In the genomic region with DNA sequence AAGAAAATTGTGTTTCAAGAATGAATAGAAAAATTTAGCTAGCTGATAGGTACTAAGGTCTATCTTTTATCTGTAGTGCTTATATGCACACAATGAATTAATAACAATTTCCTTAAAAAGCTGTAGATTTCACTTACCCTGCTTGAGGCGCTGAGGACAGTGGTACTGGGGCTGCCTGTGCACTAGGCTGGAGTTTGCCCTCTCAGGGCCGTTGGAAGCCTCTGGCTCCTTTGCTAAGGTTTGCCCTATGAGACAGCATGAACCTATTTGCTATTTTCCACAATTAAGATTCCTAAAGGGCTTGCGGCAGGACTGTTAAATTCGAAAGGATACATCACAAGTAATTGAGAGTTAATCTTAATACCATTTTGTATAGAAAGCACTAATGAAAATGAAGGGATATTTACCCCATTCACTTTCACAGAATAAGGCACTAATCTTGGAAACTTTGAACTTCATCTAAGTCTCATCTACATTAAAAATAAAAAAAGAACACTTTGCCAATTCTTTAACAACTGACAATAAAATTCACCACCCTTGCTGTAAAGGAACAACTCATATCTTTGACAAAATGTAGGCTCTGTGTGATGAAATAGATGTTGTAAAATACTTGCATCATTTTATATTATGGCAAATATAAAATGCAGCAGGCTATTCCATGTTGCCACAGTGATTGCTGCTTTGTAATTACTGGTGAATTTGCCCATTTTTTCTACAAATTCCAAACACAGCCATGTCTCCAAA, we compare ENCODE assay signal across 19 cellular contexts.
"Had no signal": no experiment of that assay in that cellular context is flagged by ENCODE, and none has a peak within 500 bp of the region (broad histone marks: within the 10 kb centered on the region; RNA-seq: fewer than 3 reads in every experiment).

No MANE protein-coding gene starts in this region.

- H3K9me3 Mint-ChIP-seq: dendritic cell treated with granulocyte-macrophage colony-stimulating factor and Interleukin-4, amounts not matched to agents 40 ng/mL and 50 ng/mL, for 4 days; naive thymus-derived CD8-positive, alpha-beta T cell; stimulated activated naive B cell treated with anti-CD40 and anti-IgM and Interleukin-4, amounts not matched to agents 10 μg/mL and 1 μg/mL and 100 μg/mL, for 72 hours; stimulated activated naive CD8-positive, alpha-beta T cell treated with anti-CD3 and anti-CD28 coated beads, Interleukin-15, amount 100 ng/mL, for 72 hours had no signal

- H3K27ac ChIP-seq: esophagus squamous epithelium, gastroesophageal sphincter, left ventricle myocardium inferior, neutrophil, psoas muscle, right lobe of liver, testis, tibial nerve had no signal

- H3K36me3 ChIP-seq: esophagus squamous epithelium, gastroesophageal sphincter, left ventricle myocardium inferior, neutrophil, right lobe of liver, tibial nerve had no signal

- H3K27me3 ChIP-seq: esophagus squamous epithelium, gastroesophageal sphincter, right lobe of liver, testis, tibial nerve had no signal

- ATAC-seq: gastroesophageal sphincter; naive thymus-derived CD8-positive, alpha-beta T cell; psoas muscle; right lobe of liver; stimulated activated naive CD8-positive, alpha-beta T cell treated with anti-CD3 and anti-CD28 coated beads, Interleukin-15, amount 100 ng/mL, for 72 hours had no signal

- H3K36me3 Mint-ChIP-seq: immature natural killer cell; naive thymus-derived CD8-positive, alpha-beta T cell; stimulated activated naive B cell treated with anti-CD40 and anti-IgM and Interleukin-4, amounts not matched to agents 10 μg/mL and 1 μg/mL and 100 μg/mL, for 72 hours had no signal

- DNase-seq: esophagus squamous epithelium; foreskin fibroblast; glutamatergic neuron; immature natural killer cell; left ventricle myocardium inferior; mesendoderm; naive thymus-derived CD8-positive, alpha-beta T cell; psoas muscle; retina; right lobe of liver; stimulated activated CD4-positive, alpha-beta T cell treated with anti-CD3 and anti-CD28 coated beads, Interleukin-4, amount 100 ng/mL, for 24 hours; stimulated activated naive B cell treated with anti-CD40 and anti-IgM and Interleukin-4, amounts not matched to agents 10 μg/mL and 1 μg/mL and 100 μg/mL, for 72 hours; stimulated activated naive CD8-positive, alpha-beta T cell treated with anti-CD3 and anti-CD28 coated beads, Interleukin-15, amount 100 ng/mL, for 72 hours; testis had no signal

- H3K4me3 Mint-ChIP-seq: dendritic cell treated with granulocyte-macrophage colony-stimulating factor and Interleukin-4, amounts not matched to agents 40 ng/mL and 50 ng/mL, for 4 days; immature natural killer cell; stimulated activated naive B cell treated with anti-CD40 and anti-IgM and Interleukin-4, amounts not matched to agents 10 μg/mL and 1 μg/mL and 100 μg/mL, for 72 hours; stimulated activated naive CD8-positive, alpha-beta T cell treated with anti-CD3 and anti-CD28 coated beads, Interleukin-15, amount 100 ng/mL, for 72 hours had no signal

- H3K4me3 ChIP-seq: esophagus squamous epithelium, gastroesophageal sphincter, left ventricle myocardium inferior, lung, psoas muscle, right lobe of liver, testis, tibial nerve had no signal

- H3K27me3 Mint-ChIP-seq: dendritic cell treated with granulocyte-macrophage colony-stimulating factor and Interleukin-4, amounts not matched to agents 40 ng/mL and 50 ng/mL, for 4 days; stimulated activated naive B cell treated with anti-CD40 and anti-IgM and Interleukin-4, amounts not matched to agents 10 μg/mL and 1 μg/mL and 100 μg/mL, for 72 hours had no signal

- H3K4me1 Mint-ChIP-seq: immature natural killer cell; stimulated activated naive CD8-positive, alpha-beta T cell treated with anti-CD3 and anti-CD28 coated beads, Interleukin-15, amount 100 ng/mL, for 72 hours had no signal

- H3K27ac Mint-ChIP-seq: dendritic cell treated with granulocyte-macrophage colony-stimulating factor and Interleukin-4, amounts not matched to agents 40 ng/mL and 50 ng/mL, for 4 days; immature natural killer cell; naive thymus-derived CD8-positive, alpha-beta T cell; stimulated activated naive CD8-positive, alpha-beta T cell treated with anti-CD3 and anti-CD28 coated beads, Interleukin-15, amount 100 ng/mL, for 72 hours had no signal

- H3K9me3 ChIP-seq: esophagus squamous epithelium, gastroesophageal sphincter, left ventricle myocardium inferior, neutrophil, psoas muscle, right lobe of liver, testis, tibial nerve had no signal

- H3K4me1 ChIP-seq: esophagus squamous epithelium, left ventricle myocardium inferior, psoas muscle, testis, tibial nerve had no signal
